8 cellular contexts compared by ENCODE assay signal in the genomic region with DNA sequence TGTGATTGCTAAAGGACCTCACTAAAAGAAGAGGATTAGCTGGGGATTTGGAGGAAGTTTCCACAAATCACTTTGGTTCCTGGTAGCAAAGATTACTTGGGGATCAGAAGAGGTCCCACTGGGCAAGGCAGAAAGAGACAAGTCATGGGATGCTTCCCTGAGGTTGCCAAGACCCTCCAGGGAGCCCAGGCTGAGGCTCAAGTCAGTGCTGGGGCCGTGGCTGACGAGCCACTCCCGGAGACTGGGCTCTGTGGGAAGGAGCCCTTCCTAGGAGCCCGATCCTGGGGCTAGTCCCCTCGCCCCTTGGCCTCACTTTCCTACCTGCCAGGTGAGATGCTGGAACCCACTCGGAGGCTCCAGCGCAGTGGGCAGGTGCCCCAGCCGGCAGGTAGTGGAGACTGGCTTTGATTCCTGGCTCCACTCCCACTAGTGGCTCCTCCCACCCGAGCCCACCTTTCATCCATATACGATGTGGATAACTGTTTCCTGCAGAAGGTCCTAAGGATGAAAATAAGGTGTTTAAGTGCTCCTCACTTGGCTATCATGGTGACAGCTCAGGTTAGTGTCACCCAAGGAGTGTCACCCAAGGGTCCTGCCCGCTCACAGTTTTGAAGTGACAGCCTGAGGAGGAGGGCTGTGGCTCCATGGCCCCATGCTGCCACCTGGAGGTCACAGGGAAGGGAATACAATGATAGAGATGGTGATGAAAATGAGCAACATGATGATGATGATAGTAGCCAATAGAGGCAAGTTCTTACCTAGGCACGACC.
DNase-seq lines count a peak whose midpoint lies in the region; ATAC-seq lines count a peak whose summit lies in the region.

No MANE protein-coding gene starts in this region.

- peak; percentile 40 for ATAC-seq in HG02678 (IDR thresholded peaks at IDR 0.05; ENCODE audit: unreplicated experiment)
- no peak for ATAC-seq in HG03045 (IDR thresholded peaks at IDR 0.05; ENCODE audit: unreplicated experiment)

- DNase-seq in COLO668 (lab: John Stamatoyannopoulos, UW; ENCODE audit: unreplicated experiment) (peak; percentile 64), NCI-H524 (lab: John Stamatoyannopoulos, UW) (peak; percentile 71 to 80), dermis microvascular lymphatic vessel endothelial cell (ENCODE audit: low read depth in 2 of 2) (peak; percentile 28 to 61), medulla oblongata (ENCODE audit: extremely low spot score) (peak; percentile 71)
- DNase-seq in activated CD4-positive, alpha-beta T cell treated with anti-CD3 and anti-CD28 coated beads, Interleukin-2, amount 50 U/mL, for 1 hour = peak; percentile 69
- peak; percentile 44 to 58 for DNase-seq in stimulated activated CD8-positive, alpha-beta memory T cell treated with anti-CD3 and anti-CD28 coated beads, Interleukin-15, amount 100 ng/mL, for 4 hours (ENCODE audit: low read depth in 2 of 2)
